In the genomic region with DNA sequence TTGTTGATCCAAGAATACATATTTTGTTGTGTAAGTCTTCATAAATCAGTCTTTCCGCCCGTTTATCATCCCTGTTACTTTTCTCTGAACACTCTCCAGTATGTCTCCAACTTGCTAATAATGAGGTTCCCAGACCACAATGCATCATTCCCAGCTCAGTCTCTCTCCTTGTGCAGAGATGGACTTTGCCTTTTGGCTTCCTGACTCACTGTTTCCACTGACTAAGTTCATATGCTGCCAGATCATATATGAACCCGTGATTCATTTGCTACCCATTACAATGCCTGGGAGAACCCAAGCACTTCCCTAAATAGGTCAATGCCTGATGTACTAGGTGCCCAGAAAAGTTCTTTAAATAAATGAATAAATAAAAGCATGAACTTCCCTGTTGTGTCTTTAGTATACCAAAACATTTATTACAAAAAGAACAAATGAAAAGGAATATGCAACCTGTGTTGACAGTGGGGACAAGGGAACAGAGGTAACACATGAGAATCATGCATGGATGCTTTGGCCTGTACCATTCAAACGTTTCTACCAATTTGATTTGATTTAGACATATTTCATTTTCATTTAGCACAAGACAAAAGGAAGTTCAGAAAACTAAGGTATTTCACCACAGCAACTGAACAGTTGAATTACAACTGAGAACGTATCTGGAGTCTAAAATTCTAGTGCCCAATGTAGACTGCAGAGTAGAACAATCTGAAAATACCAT, we compare ENCODE assay signal across 8 cellular contexts.
A peak's percentile ranks its signal among the peaks of the same experiment; 100 is the strongest.
DNase-seq lines count a peak whose midpoint lies in the region; ATAC-seq and TF ChIP-seq lines count a peak whose summit lies in the region.

No MANE protein-coding gene starts in this region.

- H3K9me3 ChIP-seq in ovary, result no peaks in the 10 kb centered on the region

- no peak for TF ChIP-seq CTCF in brain microvascular endothelial cell (IDR thresholded peaks at IDR 0.05; ENCODE audit: low read depth, low read length, missing control alignments)
- TF ChIP-seq CTCF in ovary (IDR thresholded peaks at IDR 0.05), result no peak

- 41 to 47% (median 42%) methylated on average over 5 of the region's 5 CpGs for WGBS in ovary, 3 donors

- H3K4me3 ChIP-seq in brain microvascular endothelial cell (ENCODE audit: low read depth, low read length) (no peak overlapping the region), ovary (no peak overlapping the region)

- ATAC-seq in GM19043 (IDR thresholded peaks at IDR 0.05; ENCODE audit: low read depth, unreplicated experiment) (peak; percentile 56), HG03457 (IDR thresholded peaks at IDR 0.05; ENCODE audit: unreplicated experiment) (peak; percentile 47)

- in situ Hi-C loops in brain microvascular endothelial cell (cut with HindIII; ENCODE audit: low pct_ligation_motif_present, low sequenced_read_pairs), result no loop called here

- H3K4me1 ChIP-seq in ovary (ENCODE audit: insufficient read depth), result no peaks in the 10 kb centered on the region

- H3K36me3 ChIP-seq in brain microvascular endothelial cell (replicated peaks), result no peaks in the 10 kb centered on the region
- H3K36me3 ChIP-seq in ovary, result no peaks in the 10 kb centered on the region

- intact Hi-C loops in ovary (cut with DNase I), result no loop called here

- no peak for TF ChIP-seq EP300 in ovary (IDR thresholded peaks at IDR 0.05)

- TF ChIP-seq POLR2A in ovary (IDR thresholded peaks at IDR 0.05), result no peak

- H3K27ac ChIP-seq in brain microvascular endothelial cell, result peak overlapping the region; percentile 34
- no peak overlapping the region for H3K27ac ChIP-seq in ovary

- H3K27me3 ChIP-seq in brain microvascular endothelial cell (replicated peaks), result no peaks in the 10 kb centered on the region
- no peaks in the 10 kb centered on the region for H3K27me3 ChIP-seq in ovary

- DNase-seq in AG20443 (ENCODE audit: low spot score) (peak; percentile 73), brain microvascular endothelial cell (peak; percentile 84), hypothalamus (lab: John Stamatoyannopoulos, UW) (no peak), ovary (no peak), NCI-H1105 treated with DMSO at 0.1 percent for 48 hours (lab: John Stamatoyannopoulos, UW) (no peak)
- DNase-seq in stimulated activated CD4-positive, alpha-beta T cell treated with anti-CD3 and anti-CD28 coated beads, TNF-alpha, amount 100 ng/mL, for 24 hours (ENCODE audit: low read depth in 3 of 3), result peak in 2 of 3 experiments; percentile 2 to 6

Comparison
In these comparisons a context has a peak if more than half of its experiments do, and no peak if none do; other contexts are left out.
1. DNase-seq: peak in AG20443 (single experiment), brain microvascular endothelial cell (single experiment) and stimulated activated CD4-positive, alpha-beta T cell treated with anti-CD3 and anti-CD28 coated beads, TNF-alpha, amount 100 ng/mL, for 24 hours (2 of 3); none in hypothalamus (0 of 51), ovary (0 of 5) and NCI-H1105 treated with DMSO at 0.1 percent for 48 hours (single experiment).